Comparison of ENCODE assay signal across 21 cellular contexts in the genomic region with DNA sequence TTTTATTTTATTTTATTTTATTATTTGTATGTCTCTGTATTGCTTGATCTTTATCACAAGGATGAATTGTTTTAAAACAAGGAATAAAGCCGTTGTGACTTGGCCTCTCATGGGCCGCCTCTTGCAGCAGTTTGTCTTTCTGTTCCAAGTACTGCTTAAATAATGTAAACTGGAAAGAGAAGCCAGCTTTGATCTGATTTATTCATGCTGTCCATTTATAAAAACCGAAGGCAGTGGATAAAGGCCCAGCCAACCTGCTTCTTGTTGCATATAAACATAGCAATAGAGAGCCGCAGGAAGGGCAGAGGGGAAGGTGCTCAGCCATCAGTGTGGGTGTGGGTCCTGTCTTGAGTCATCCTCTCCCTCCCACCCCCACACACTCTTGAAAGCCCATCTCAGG.
DNase-seq lines count a peak whose midpoint lies in the region; ATAC-seq and TF ChIP-seq lines count a peak whose summit lies in the region.
"Had no signal": no experiment of that assay in that cellular context is flagged by ENCODE, and none has a peak within 500 bp of the region (broad histone marks: within the 10 kb centered on the region; RNA-seq: fewer than 3 reads in every experiment).

No MANE protein-coding gene starts in this region.

- H3K27me3 ChIP-seq in IMR-90 (ENCODE audit: control insufficient read depth, insufficient read depth, low read length): no peaks in the 10 kb centered on the region
- H3K27me3 ChIP-seq: BLaER1 had no signal

- no peak overlapping the region for H3K4ac ChIP-seq in IMR-90 (ENCODE audit: low read depth, low read length)

- CTCF ChIA-PET in IMR-90 (lab: Yijun Ruan, JAX): no interaction called here

- H4K91ac ChIP-seq in IMR-90 (ENCODE audit: insufficient read depth, low read depth, low read length): no peak overlapping the region

- H2BK120ac ChIP-seq in IMR-90 (ENCODE audit: low read depth, low read length): no peak overlapping the region

- H3K14ac ChIP-seq in IMR-90 (replicated peaks; ENCODE audit: low read depth, low read length): no peak overlapping the region

- no peaks in the 10 kb centered on the region for H3K9me1 ChIP-seq in IMR-90 (ENCODE audit: insufficient read depth, low read length)

- TF ChIP-seq POLR2A in IMR-90 (IDR thresholded peaks at IDR 0.05; ENCODE audit: low read depth, low read length): no peak

- H3K27ac ChIP-seq in IMR-90 (ENCODE audit: insufficient read depth, low read length): no peak overlapping the region
- H3K27ac ChIP-seq: BLaER1, C4-2B, GM23248 had no signal

- no peak overlapping the region for H3K56ac ChIP-seq in IMR-90 (ENCODE audit: extremely low read depth, insufficient read depth, low read length)

- H2BK15ac ChIP-seq in IMR-90 (ENCODE audit: low read depth, low read length): no peak overlapping the region

- POLR2A ChIA-PET in IMR-90 (lab: Charles Lee; ENCODE audit: unreplicated experiment): no interaction called here

- no peaks in the 10 kb centered on the region for H3K4me1 ChIP-seq in IMR-90 (ENCODE audit: control insufficient read depth, insufficient read depth, low read length)
- H3K4me1 ChIP-seq: BLaER1, HAP-1 had no signal

- no CpG with 5 or more reads among the region's 4 CpGs for WGBS in IMR-90 (ENCODE audit: extremely low coverage in 2 of 2, insufficient read length in 1 of 2), 2 experiments

- no peak overlapping the region for H2AK5ac ChIP-seq in IMR-90 (ENCODE audit: low read depth, low read length)

- H2AK9ac ChIP-seq in IMR-90 (replicated peaks; ENCODE audit: low read depth, low read length, poor library complexity): no peak overlapping the region

- no peaks in the 10 kb centered on the region for H3K9me3 Mint-ChIP-seq in activated naive CD8-positive, alpha-beta T cell treated with anti-CD3 and anti-CD28 coated beads, Interleukin-2, amount 50 U/mL, for 24 hours
- H3K9me3 Mint-ChIP-seq in activated naive CD8-positive, alpha-beta T cell treated with anti-CD3 and anti-CD28 coated beads for 36 hours: peaks cover 4% of the 10 kb centered on the region
- peaks cover 19% of the 10 kb centered on the region for H3K9me3 Mint-ChIP-seq in nephron
- H3K9me3 Mint-ChIP-seq: HFFc6 had no signal

- in situ Hi-C loops in IMR-90 (cut with MboI; ENCODE audit: low sequenced_read_pairs): no loop called here

- H3K27me3 Mint-ChIP-seq in activated naive CD8-positive, alpha-beta T cell treated with anti-CD3 and anti-CD28 coated beads, Interleukin-2, amount 50 U/mL, for 24 hours: no peaks in the 10 kb centered on the region
- H3K27me3 Mint-ChIP-seq in activated naive CD8-positive, alpha-beta T cell treated with anti-CD3 and anti-CD28 coated beads for 36 hours: no peaks in the 10 kb centered on the region
- H3K27me3 Mint-ChIP-seq in nephron (ENCODE audit: low read depth): no peaks in the 10 kb centered on the region
- H3K27me3 Mint-ChIP-seq: B cell; CD4-positive, CD25-positive, alpha-beta regulatory T cell had no signal

- H3K9me3 ChIP-seq in IMR-90 (ENCODE audit: control insufficient read depth, insufficient read depth, low read length): peaks cover 8% of the 10 kb centered on the region
- H3K9me3 ChIP-seq: HAP-1 had no signal

- H3K36me3 ChIP-seq in IMR-90 (ENCODE audit: control insufficient read depth, insufficient read depth, low read length): no peaks in the 10 kb centered on the region
- H3K36me3 ChIP-seq: BLaER1, HAP-1 had no signal

- DNase-seq in activated naive CD8-positive, alpha-beta T cell treated with anti-CD3 and anti-CD28 coated beads, Interleukin-2, amount 50 U/mL, for 24 hours: no peak
- DNase-seq in activated naive CD8-positive, alpha-beta T cell treated with anti-CD3 and anti-CD28 coated beads for 36 hours: no peak
- DNase-seq in IMR-90 (peak; percentile 19), fibroblast of villous mesenchyme (ENCODE audit: low read depth) (peak; percentile 11), COR-L47 (lab: John Stamatoyannopoulos, UW) (no peak), A172 (ENCODE audit: low spot score) (no peak), 8988T (no peak)
- DNase-seq: CD4-positive, CD25-positive, alpha-beta regulatory T cell; CD8-positive, alpha-beta T cell; DMS 273 treated with DMSO at 0.1 percent for 48 hours; DMS79; EL; GDM1; GM23248; HFFc6 had no signal

- no peak overlapping the region for H4K5ac ChIP-seq in IMR-90 (ENCODE audit: low read depth, low read length)

- no peak overlapping the region for H2BK5ac ChIP-seq in IMR-90 (ENCODE audit: low read depth, low read length, poor library complexity, severe bottlenecking)

- no peak overlapping the region for H3K4me3 ChIP-seq in IMR-90 (ENCODE audit: insufficient read depth, low read depth, low read length)
- H3K4me3 ChIP-seq in fibroblast of villous mesenchyme (ENCODE audit: low read depth, low read length): no peak overlapping the region
- H3K4me3 ChIP-seq: BLaER1, GM12878, GM23248, HAP-1 had no signal

- no peak overlapping the region for H3K4me3 Mint-ChIP-seq in activated naive CD8-positive, alpha-beta T cell treated with anti-CD3 and anti-CD28 coated beads, Interleukin-2, amount 50 U/mL, for 24 hours
- H3K4me3 Mint-ChIP-seq in activated naive CD8-positive, alpha-beta T cell treated with anti-CD3 and anti-CD28 coated beads for 36 hours: no peak overlapping the region
- no peak overlapping the region for H3K4me3 Mint-ChIP-seq in nephron
- H3K4me3 Mint-ChIP-seq: B cell; CD4-positive, CD25-positive, alpha-beta regulatory T cell; CD8-positive, alpha-beta T cell; HFFc6 had no signal

- H3K18ac ChIP-seq in IMR-90 (ENCODE audit: low read depth, low read length): no peak overlapping the region

- H4K20me1 ChIP-seq in IMR-90 (ENCODE audit: insufficient read depth, low read length): no peaks in the 10 kb centered on the region
- H4K20me1 ChIP-seq: BLaER1 had no signal

- H4K8ac ChIP-seq in IMR-90 (ENCODE audit: low read depth in 2 of 2, low read length in 2 of 2): no peak overlapping the region

- no peak overlapping the region for H3K23ac ChIP-seq in IMR-90 (ENCODE audit: low read depth, low read length)

- no peaks in the 10 kb centered on the region for H3K79me1 ChIP-seq in IMR-90 (ENCODE audit: low read depth in 1 of 2, low read length in 2 of 2)

- H3K9ac ChIP-seq in IMR-90 (ENCODE audit: low read depth, low read length): no peak overlapping the region
- H3K9ac ChIP-seq: BLaER1, GM23248 had no signal

- intact Hi-C loops in IMR-90 (cut with micrococcal nuclease): no loop called here

- H3K27ac Mint-ChIP-seq in activated naive CD8-positive, alpha-beta T cell treated with anti-CD3 and anti-CD28 coated beads, Interleukin-2, amount 50 U/mL, for 24 hours: no peak overlapping the region
- no peak overlapping the region for H3K27ac Mint-ChIP-seq in activated naive CD8-positive, alpha-beta T cell treated with anti-CD3 and anti-CD28 coated beads for 36 hours
- H3K27ac Mint-ChIP-seq in nephron: peak overlapping the region; percentile 83 to 90 (median 86)
- H3K27ac Mint-ChIP-seq: B cell; CD4-positive, CD25-positive, alpha-beta regulatory T cell; CD8-positive, alpha-beta T cell; HFFc6 had no signal

- TF ChIP-seq RAD21 in IMR-90 (IDR thresholded peaks at IDR 0.05; ENCODE audit: low read length): no peak

- H3K4me2 ChIP-seq in IMR-90 (ENCODE audit: low read depth, low read length): no peak overlapping the region
- H3K4me2 ChIP-seq: BLaER1 had no signal

- H2BK20ac ChIP-seq in IMR-90 (ENCODE audit: low read depth, low read length): no peak overlapping the region

- no peak overlapping the region for H2AFZ ChIP-seq in IMR-90 (replicated peaks; ENCODE audit: low read length, poor library complexity)
- H2AFZ ChIP-seq: GM23248 had no signal

- H3K36me3 Mint-ChIP-seq in activated naive CD8-positive, alpha-beta T cell treated with anti-CD3 and anti-CD28 coated beads, Interleukin-2, amount 50 U/mL, for 24 hours (ENCODE audit: low read depth): no peaks in the 10 kb centered on the region
- no peaks in the 10 kb centered on the region for H3K36me3 Mint-ChIP-seq in activated naive CD8-positive, alpha-beta T cell treated with anti-CD3 and anti-CD28 coated beads for 36 hours
- peaks cover 3% of the 10 kb centered on the region for H3K36me3 Mint-ChIP-seq in nephron (ENCODE audit: low read depth)
- H3K36me3 Mint-ChIP-seq: CD4-positive, CD25-positive, alpha-beta regulatory T cell; CD8-positive, alpha-beta T cell had no signal

- TF ChIP-seq CTCF in IMR-90 (conservative IDR thresholded peaks at IDR 0.05; ENCODE audit: low read depth, low read length): no peak
- TF ChIP-seq CTCF in fibroblast of villous mesenchyme (IDR thresholded peaks at IDR 0.05; ENCODE audit: insufficient read depth, low read depth, low read length): no peak
- TF ChIP-seq CTCF in nephron (IDR thresholded peaks at IDR 0.05; ENCODE audit: unreplicated experiment in 3 of 3): no peak

- ATAC-seq in activated naive CD8-positive, alpha-beta T cell treated with anti-CD3 and anti-CD28 coated beads, Interleukin-2, amount 50 U/mL, for 24 hours: peak; percentile 36
- no peak for ATAC-seq in IMR-90 (ENCODE audit: low read depth)
- ATAC-seq: CD8-positive, alpha-beta T cell; GM12878 had no signal

- H3K4me1 Mint-ChIP-seq in activated naive CD8-positive, alpha-beta T cell treated with anti-CD3 and anti-CD28 coated beads, Interleukin-2, amount 50 U/mL, for 24 hours: peaks cover 9% of the 10 kb centered on the region
- H3K4me1 Mint-ChIP-seq in activated naive CD8-positive, alpha-beta T cell treated with anti-CD3 and anti-CD28 coated beads for 36 hours: no peaks in the 10 kb centered on the region
- peaks cover 17% of the 10 kb centered on the region for H3K4me1 Mint-ChIP-seq in nephron
- H3K4me1 Mint-ChIP-seq: B cell; CD4-positive, CD25-positive, alpha-beta regulatory T cell had no signal

- dilution Hi-C loops in IMR-90 (cut with HindIII; ENCODE audit: low sequenced_read_pairs, unreplicated experiment): no loop called here

- no TSS peak for BruUV-seq in IMR-90 (replicated peaks; lab: Mats Ljungman, UMichigan)

TF ChIP-seq in IMR-90, 13 proteins besides CTCF, POLR2A, EP300 and RAD21 (continues in another document):
- TF ChIP-seq NFE2L2 (IDR thresholded peaks at IDR 0.05; ENCODE audit: low read depth, low read length) (no peak), CEBPB (IDR thresholded peaks at IDR 0.05; ENCODE audit: low read depth, low read length) (no peak), FOS (IDR thresholded peaks at IDR 0.05; ENCODE audit: low read depth, low read length) (no peak)
- TF ChIP-seq, protein P1, sequence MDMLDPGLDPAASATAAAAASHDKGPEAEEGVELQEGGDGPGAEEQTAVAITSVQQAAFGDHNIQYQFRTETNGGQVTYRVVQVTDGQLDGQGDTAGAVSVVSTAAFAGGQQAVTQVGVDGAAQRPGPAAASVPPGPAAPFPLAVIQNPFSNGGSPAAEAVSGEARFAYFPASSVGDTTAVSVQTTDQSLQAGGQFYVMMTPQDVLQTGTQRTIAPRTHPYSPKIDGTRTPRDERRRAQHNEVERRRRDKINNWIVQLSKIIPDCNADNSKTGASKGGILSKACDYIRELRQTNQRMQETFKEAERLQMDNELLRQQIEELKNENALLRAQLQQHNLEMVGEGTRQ (IDR thresholded peaks at IDR 0.05; ENCODE audit: low read depth, low read length): no peak

Comparison
In these comparisons a context has a peak if more than half of its experiments do, and no peak if none do; other contexts are left out.
1. DNase-seq: peak in IMR-90 (single experiment) and fibroblast of villous mesenchyme (single experiment); none in activated naive CD8-positive, alpha-beta T cell treated with anti-CD3 and anti-CD28 coated beads, Interleukin-2, amount 50 U/mL, for 24 hours (single experiment), activated naive CD8-positive, alpha-beta T cell treated with anti-CD3 and anti-CD28 coated beads for 36 hours (single experiment), COR-L47 (single experiment), A172 (single experiment) and 8988T (single experiment).
2. H3K27ac Mint-ChIP-seq: peak in nephron (3 of 3); none in activated naive CD8-positive, alpha-beta T cell treated with anti-CD3 and anti-CD28 coated beads, Interleukin-2, amount 50 U/mL, for 24 hours (single experiment) and activated naive CD8-positive, alpha-beta T cell treated with anti-CD3 and anti-CD28 coated beads for 36 hours (single experiment).